ENCODE assay signal across 1 cellular context in the genomic region with DNA sequence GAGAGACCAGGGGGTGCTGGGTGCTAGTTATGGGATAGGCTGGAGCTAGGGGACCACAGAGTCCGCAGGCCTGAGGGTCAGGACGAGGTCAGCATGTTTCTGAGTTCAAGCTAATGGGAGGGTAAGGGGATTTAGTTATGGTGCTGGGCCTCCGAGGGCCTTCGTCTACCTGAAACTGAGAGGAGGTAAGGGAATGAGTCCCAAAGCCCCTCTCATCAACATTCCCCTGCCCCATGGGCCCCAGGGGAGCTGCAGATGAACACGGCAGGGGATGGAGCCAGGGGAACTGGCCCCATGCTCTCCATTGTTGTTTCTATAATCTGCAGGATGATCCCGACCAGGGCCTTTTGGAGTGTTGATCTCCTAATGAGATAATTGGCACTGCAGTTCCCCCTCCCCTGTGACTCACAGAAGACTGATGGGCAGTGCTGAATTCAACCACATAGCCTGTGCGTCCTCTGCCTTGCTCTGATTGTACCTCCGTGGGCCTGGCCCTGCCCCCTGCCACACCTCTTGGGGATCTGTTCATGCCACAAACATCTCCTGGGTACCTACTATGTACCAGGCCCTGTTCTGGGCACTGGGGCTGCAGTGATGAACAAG.
TF ChIP-seq lines count a peak whose summit lies in the region.

No MANE protein-coding gene starts in this region.

TF ChIP-seq in WTC11, 78 proteins besides CTCF, POLR2A, EP300 and RAD21 (continued from another document):
- TF ChIP-seq, protein P1, sequence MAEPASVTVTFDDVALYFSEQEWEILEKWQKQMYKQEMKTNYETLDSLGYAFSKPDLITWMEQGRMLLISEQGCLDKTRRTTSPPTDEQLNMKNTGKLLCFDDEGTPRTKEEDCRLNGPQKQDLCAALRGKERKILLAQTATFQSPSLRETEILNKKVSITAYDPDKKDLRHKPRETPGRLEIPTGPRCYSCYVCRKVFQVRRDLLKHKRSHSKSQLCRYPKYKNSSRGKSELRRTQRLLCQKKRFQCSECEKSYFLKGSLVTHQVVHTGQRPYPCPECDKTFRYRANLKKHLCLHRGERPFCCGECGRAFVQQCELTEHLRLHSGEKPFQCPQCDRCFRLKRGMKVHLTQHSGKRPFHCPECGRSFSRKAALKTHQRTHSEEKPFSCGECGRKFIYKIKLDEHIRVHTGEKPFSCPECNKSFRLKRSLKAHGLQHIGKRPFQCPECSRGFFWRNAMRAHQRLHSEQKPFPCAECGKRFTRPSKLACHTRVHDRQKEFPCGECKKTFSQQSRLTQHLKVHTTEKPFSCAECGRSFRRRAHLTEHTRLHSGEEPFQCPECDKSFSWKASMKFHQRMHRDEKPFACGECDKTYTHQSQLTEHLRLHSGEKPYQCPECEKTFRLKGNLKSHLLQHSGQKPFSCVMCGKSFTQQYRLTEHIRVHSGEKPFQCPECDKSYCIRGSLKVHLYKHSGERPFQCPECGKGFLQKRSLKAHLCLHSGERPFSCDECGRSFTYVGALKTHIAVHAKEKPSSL (CRISPR knock-in tag; conservative IDR thresholded peaks at IDR 0.05) = no peak
- no peak for TF ChIP-seq GRHL2 (CRISPR knock-in tag; IDR thresholded peaks at IDR 0.05; ENCODE audit: insufficient replicate concordance, severe bottlenecking)
TF ChIP-seq in WTC11: peak in this region for 1.
